ENCODE assay signal across 8 cellular contexts in genomic region chr18:63969965-63970802, GRCh38. TPM values are rescaled to one million over a fixed set of nuclear protein-coding genes. Genes with fewer than 3 reads are reported as not detected.
DNase-seq lines count a peak whose midpoint lies in the region; ATAC-seq and TF ChIP-seq lines count a peak whose summit lies in the region.

Gene SERPINB8, plus strand, starts transcription at chr18:63970081. Its CDS starts 8,228 bp downstream, at chr18:63978309.

- peak within 1 kb of the TSS; percentile 99 for H3K27ac Mint-ChIP-seq in CD4-positive, alpha-beta T cell

- H3K36me3 Mint-ChIP-seq in CD4-positive, alpha-beta T cell (ENCODE audit: low read depth) = peaks cover 6% of the 10 kb centered on the region

- no peaks in the 10 kb centered on the region for H3K27me3 ChIP-seq in CD4-positive, alpha-beta T cell (ENCODE audit: control insufficient read depth, insufficient read depth, low read length)
- no peaks in the 10 kb centered on the region for H3K27me3 ChIP-seq in mononuclear cell (ENCODE audit: insufficient read depth, low read length)

- H3K4me3 ChIP-seq in mononuclear cell (ENCODE audit: low read length) = peak within 1 kb of the TSS; percentile 85

- POLR2A ChIA-PET in CD4-positive, alpha-beta T cell (lab: Charles Lee) = interaction anchor here (0.7 to 1.3 kb wide), 4 partner anchors 17 to 1444 kb away, joined by 3 read pairs; partner anchors contain the start of gene VPS4B

- no peaks in the 10 kb centered on the region for H3K9me3 Mint-ChIP-seq in CD4-positive, alpha-beta T cell

- peak; percentile 65 to 79 (median 75) for DNase-seq in CD4-positive, alpha-beta T cell
- DNase-seq in HS-27A (ENCODE audit: low read depth) (peak; percentile 77), NOMO-1 treated with DMSO at 0.1 percent for 48 hours (lab: John Stamatoyannopoulos, UW; ENCODE audit: unreplicated experiment) (peak; percentile 90), activated T-cell treated with anti-CD3 and anti-CD28 coated beads for 24 hours (ENCODE audit: low read depth) (peak; percentile 70), epidermal melanocyte (ENCODE audit: insufficient read length, low spot score) (peak; percentile 61)
- peak; percentile 68 to 69 for DNase-seq in stimulated activated CD8-positive, alpha-beta memory T cell treated with anti-CD3 and anti-CD28 coated beads, Interleukin-2, amount 100 ng/mL, for 48 hours (ENCODE audit: low read depth in 2 of 2)

- CTCF ChIA-PET in CD4-positive, alpha-beta T cell (lab: Charles Lee) = no interaction called here

- H3K4me1 ChIP-seq in mononuclear cell (ENCODE audit: insufficient read depth, low read length) = peaks cover 53% of the 10 kb centered on the region

- H3K4me1 Mint-ChIP-seq in CD4-positive, alpha-beta T cell (ENCODE audit: low read depth) = peaks cover 27% of the 10 kb centered on the region

- ATAC-seq in CD4-positive, alpha-beta T cell (ENCODE audit: poor library complexity) = peak; percentile 90
- ATAC-seq in GM19468 (IDR thresholded peaks at IDR 0.05; ENCODE audit: extremely low read depth, unreplicated experiment) = peak; percentile 88

- H3K27me3 Mint-ChIP-seq in CD4-positive, alpha-beta T cell = peaks cover 4% of the 10 kb centered on the region

- peak within 1 kb of the TSS; percentile 99 for H3K4me3 Mint-ChIP-seq in CD4-positive, alpha-beta T cell

- intact Hi-C loops in CD4-positive, alpha-beta T cell (cut with DNase I, micrococcal nuclease) = loop anchor here (5.0 to 10.0 kb wide), 4 partner anchors 145 to 1785 kb away; partner anchors contain the start of genes VPS4B (in 2 of the 2), PIGN (in 1 of the 2) and RELCH (in 1 of the 2)

- H3K9me3 ChIP-seq in CD4-positive, alpha-beta T cell (ENCODE audit: control insufficient read depth, low read length) = no peaks in the 10 kb centered on the region
- no peaks in the 10 kb centered on the region for H3K9me3 ChIP-seq in mononuclear cell (ENCODE audit: low read depth, low read length)

- TF ChIP-seq CTCF in CD4-positive, alpha-beta T cell (IDR thresholded peaks at IDR 0.05) = peak; percentile 2

- H3K27ac ChIP-seq in CD4-positive, alpha-beta T cell (ENCODE audit: low read depth, low read length) = peak within 1 kb of the TSS; percentile 93

RNA-seq across cellular contexts. Expression of gene SERPINB8, which starts in this region (rescaled TPM):
- 10 to 100 TPM in 1 of 2 experiments, 1 to 10 TPM in 1; 9.8 to 11.0 TPM for total RNA-seq in CD4-positive, alpha-beta T cell
- 18.8 TPM for total RNA-seq in mononuclear cell

Comparison
In these comparisons a context has a peak if more than half of its experiments do, and no peak if none do; other contexts are left out.
1. Peak in every context shown above with its lines: DNase-seq, ATAC-seq, H3K4me3 ChIP-seq and H3K27ac ChIP-seq.